In genomic region chr1:239387304-239388231, GRCh38 we compare ENCODE assay signal across 9 cellular contexts. TPM values are rescaled to one million over a fixed set of nuclear protein-coding genes. Genes with fewer than 3 reads are reported as not detected.
A peak's percentile ranks its signal among the peaks of the same experiment; 100 is the strongest.
DNase-seq lines count a peak whose midpoint lies in the region; ATAC-seq and FAIRE-seq lines count a peak whose summit lies in the region.
"Had no signal": no experiment of that assay in that cellular context is flagged by ENCODE, and none has a peak within 500 bp of the region (broad histone marks: within the 10 kb centered on the region; RNA-seq: fewer than 3 reads in every experiment).

No MANE protein-coding gene starts in this region.

- ATAC-seq in stimulated activated effector memory CD8-positive, alpha-beta T cell treated with anti-CD3 and anti-CD28 coated beads, Interleukin-12 subunit alpha, Interleukin-12 subunit beta, amount 100 ng/mL, for 72 hours, result peak; percentile 42
- no peak for ATAC-seq in GM19452 (IDR thresholded peaks at IDR 0.05; ENCODE audit: unreplicated experiment)

- no peaks in the 10 kb centered on the region for H3K36me3 ChIP-seq in iPS-18a (ENCODE audit: control insufficient read depth, low read depth, low read length)

- peaks cover 4% of the 10 kb centered on the region for H3K4me1 ChIP-seq in iPS-18a (ENCODE audit: control insufficient read depth, low read depth, low read length)

- H3K4me3 Mint-ChIP-seq in activated CD4-positive, alpha-beta memory T cell treated with anti-CD3 and anti-CD28 coated beads, Interleukin-2, amount 10 ng/mL, durations not matched to agents 7 days and 5 days, result peak overlapping the region; percentile 43
- peak overlapping the region; percentile 71 for H3K4me3 Mint-ChIP-seq in stimulated activated effector memory CD8-positive, alpha-beta T cell treated with anti-CD3 and anti-CD28 coated beads, Interleukin-12 subunit alpha, Interleukin-12 subunit beta, amount 100 ng/mL, for 72 hours

- H3K4me1 Mint-ChIP-seq in activated CD4-positive, alpha-beta memory T cell treated with anti-CD3 and anti-CD28 coated beads, Interleukin-2, amount 10 ng/mL, durations not matched to agents 7 days and 5 days, result peaks cover 22% of the 10 kb centered on the region
- peaks cover 21% of the 10 kb centered on the region for H3K4me1 Mint-ChIP-seq in stimulated activated effector memory CD8-positive, alpha-beta T cell treated with anti-CD3 and anti-CD28 coated beads, Interleukin-12 subunit alpha, Interleukin-12 subunit beta, amount 100 ng/mL, for 72 hours

- peaks cover 64% of the 10 kb centered on the region for H3K27me3 Mint-ChIP-seq in activated CD4-positive, alpha-beta memory T cell treated with anti-CD3 and anti-CD28 coated beads, Interleukin-2, amount 10 ng/mL, durations not matched to agents 7 days and 5 days

- peak overlapping the region; percentile 75 for H3K4me3 ChIP-seq in iPS-18a (ENCODE audit: low read length)

- no peak overlapping the region for H3K27ac Mint-ChIP-seq in activated CD4-positive, alpha-beta memory T cell treated with anti-CD3 and anti-CD28 coated beads, Interleukin-2, amount 10 ng/mL, durations not matched to agents 7 days and 5 days
- no peak overlapping the region for H3K27ac Mint-ChIP-seq in stimulated activated effector memory CD8-positive, alpha-beta T cell treated with anti-CD3 and anti-CD28 coated beads, Interleukin-12 subunit alpha, Interleukin-12 subunit beta, amount 100 ng/mL, for 72 hours

- H3K36me3 Mint-ChIP-seq in activated CD4-positive, alpha-beta memory T cell treated with anti-CD3 and anti-CD28 coated beads, Interleukin-2, amount 10 ng/mL, durations not matched to agents 7 days and 5 days (ENCODE audit: low read depth), result no peaks in the 10 kb centered on the region
- peaks cover 7% of the 10 kb centered on the region for H3K36me3 Mint-ChIP-seq in stimulated activated effector memory CD8-positive, alpha-beta T cell treated with anti-CD3 and anti-CD28 coated beads, Interleukin-12 subunit alpha, Interleukin-12 subunit beta, amount 100 ng/mL, for 72 hours

- DNase-seq in NCI-H1105 (lab: John Stamatoyannopoulos, UW) (peak; percentile 17), NCI-H1105 treated with DMSO at 0.1 percent for 48 hours (lab: John Stamatoyannopoulos, UW) (no peak), NCI-H345 treated with DMSO at 0.1 percent for 48 hours (lab: John Stamatoyannopoulos, UW; ENCODE audit: unreplicated experiment) (no peak), GM19239 (ENCODE audit: insufficient read length, low spot score) (no peak)
- no peak for DNase-seq in activated CD4-positive, alpha-beta memory T cell treated with anti-CD3 and anti-CD28 coated beads, Interleukin-2, amount 10 ng/mL, durations not matched to agents 7 days and 5 days
- DNase-seq in stimulated activated effector memory CD8-positive, alpha-beta T cell treated with anti-CD3 and anti-CD28 coated beads, Interleukin-12 subunit alpha, Interleukin-12 subunit beta, amount 100 ng/mL, for 72 hours (ENCODE audit: low spot score in 2 of 2), result peak in 1 of 2 donors; percentile 50

- CTCF ChIA-PET in activated CD4-positive, alpha-beta memory T cell treated with anti-CD3 and anti-CD28 coated beads, Interleukin-2, amount 10 ng/mL, durations not matched to agents 7 days and 5 days (lab: Charles Lee), result no interaction called here

- H3K27me3 ChIP-seq in iPS-18a (ENCODE audit: control insufficient read depth, insufficient read depth, low read length), result peaks cover 44% of the 10 kb centered on the region

- POLR2A ChIA-PET in activated CD4-positive, alpha-beta memory T cell treated with anti-CD3 and anti-CD28 coated beads, Interleukin-2, amount 10 ng/mL, durations not matched to agents 7 days and 5 days (lab: Charles Lee), result no interaction called here

- H3K9ac ChIP-seq in iPS-18a (ENCODE audit: low read length), result peak overlapping the region; percentile 38

- no peak for FAIRE-seq in GM19239 (lab: Jason Lieb, UNC)

- H3K9me3 Mint-ChIP-seq in activated CD4-positive, alpha-beta memory T cell treated with anti-CD3 and anti-CD28 coated beads, Interleukin-2, amount 10 ng/mL, durations not matched to agents 7 days and 5 days, result no peaks in the 10 kb centered on the region
- H3K9me3 Mint-ChIP-seq in stimulated activated effector memory CD8-positive, alpha-beta T cell treated with anti-CD3 and anti-CD28 coated beads, Interleukin-12 subunit alpha, Interleukin-12 subunit beta, amount 100 ng/mL, for 72 hours, result no peaks in the 10 kb centered on the region

- no peaks in the 10 kb centered on the region for H3K9me3 ChIP-seq in iPS-18a (ENCODE audit: control insufficient read depth, low read depth, low read length)

- H3K27ac ChIP-seq in iPS-18a (ENCODE audit: low read length), result no peak overlapping the region

RNA-seq across cellular contexts. Expression of gene CHRM3, which starts 1.2 kb away (rescaled TPM):
- total RNA-seq in activated CD4-positive, alpha-beta memory T cell treated with anti-CD3 and anti-CD28 coated beads, Interleukin-2, amount 10 ng/mL, durations not matched to agents 7 days and 5 days, result not detected
- total RNA-seq: fibroblast of villous mesenchyme had no signal
